Comparison of ENCODE assay signal across 11 cellular contexts in genomic region chr21:33444499-33444898, GRCh38. TPM values are rescaled to one million over a fixed set of nuclear protein-coding genes. Genes with fewer than 3 reads are reported as not detected.
DNase-seq lines count a peak whose midpoint lies in the region; ATAC-seq and TF ChIP-seq lines count a peak whose summit lies in the region.
"Had no signal": no experiment of that assay in that cellular context is flagged by ENCODE, and none has a peak within 500 bp of the region (broad histone marks: within the 10 kb centered on the region; RNA-seq: fewer than 3 reads in every experiment).

No MANE protein-coding gene starts in this region.

- ATAC-seq in gastrocnemius medialis (no peak), GM19463 (IDR thresholded peaks at IDR 0.05; ENCODE audit: unreplicated experiment) (no peak), GM21825 (IDR thresholded peaks at IDR 0.05; ENCODE audit: unreplicated experiment) (no peak)

- H3K27ac ChIP-seq in BLaER1 treated with 17β-estradiol and CSF1 and Interleukin-3, amounts not matched to agents 10 nM and 100 nM = peak overlapping the region in 9 of 11 experiments; percentile 12 to 56 (median 42); a peak in 15 of 22 replicates
- H3K27ac ChIP-seq in gastrocnemius medialis = peak overlapping the region; percentile 17 to 31 (median 28)
- H3K27ac ChIP-seq: SJCRH30 had no signal

- H3K9ac ChIP-seq in BLaER1 treated with 17β-estradiol and CSF1 and Interleukin-3, amounts not matched to agents 10 nM and 100 nM = peak overlapping the region in 9 of 11 experiments; percentile 0 to 47 (median 23); a peak in 8 of 22 replicates

- no peaks in the 10 kb centered on the region for H3K27me3 Mint-ChIP-seq in IgD-negative memory B cell
- H3K27me3 Mint-ChIP-seq in chondrocyte (ENCODE audit: low read depth) = no peaks in the 10 kb centered on the region
- H3K27me3 Mint-ChIP-seq: CD4-positive, alpha-beta memory T cell had no signal

- peaks cover 0 to 19% (median 6%) of the 10 kb centered on the region in 11 experiments; a peak in 11 of 22 replicates for H3K36me3 ChIP-seq in BLaER1 treated with 17β-estradiol and CSF1 and Interleukin-3, amounts not matched to agents 10 nM and 100 nM
- no peaks in the 10 kb centered on the region for H3K36me3 ChIP-seq in gastrocnemius medialis
- H3K36me3 ChIP-seq: SJCRH30 had no signal

- H3K9me3 Mint-ChIP-seq in IgD-negative memory B cell (no peaks in the 10 kb centered on the region), chondrocyte (ENCODE audit: low read depth) (no peaks in the 10 kb centered on the region)
- H3K9me3 Mint-ChIP-seq: CD4-positive, alpha-beta memory T cell had no signal

- DNase-seq in chondrocyte (ENCODE audit: low spot score) (no peak), gastrocnemius medialis (no peak), erythroblast (lab: John Stamatoyannopoulos, UW) (no peak), cerebellar cortex (ENCODE audit: low spot score) (no peak)
- DNase-seq: NCI-H187 treated with DMSO at 0.1 percent for 48 hours had no signal

- peaks cover 48 to 65% (median 56%) of the 10 kb centered on the region in 10 experiments for H3K4me1 ChIP-seq in BLaER1 treated with 17β-estradiol and CSF1 and Interleukin-3, amounts not matched to agents 10 nM and 100 nM
- H3K4me1 ChIP-seq in gastrocnemius medialis = peaks cover 0 to 3% of the 10 kb centered on the region in 2 donors

- H4K20me1 ChIP-seq in BLaER1 treated with 17β-estradiol and CSF1 and Interleukin-3, amounts not matched to agents 10 nM and 100 nM = no peaks in the 10 kb centered on the region; a peak in 1 of 22 replicates

- H3K4me3 Mint-ChIP-seq in IgD-negative memory B cell = no peak overlapping the region
- no peak overlapping the region for H3K4me3 Mint-ChIP-seq in chondrocyte (ENCODE audit: unreplicated experiment)
- H3K4me3 Mint-ChIP-seq: CD4-positive, alpha-beta memory T cell had no signal

- H3K27ac Mint-ChIP-seq in IgD-negative memory B cell (peak overlapping the region; percentile 39 to 59 (median 47)), chondrocyte (ENCODE audit: unreplicated experiment) (peak overlapping the region; percentile 63)

- H3K4me1 Mint-ChIP-seq in IgD-negative memory B cell (peaks cover 30 to 37% (median 32%) of the 10 kb centered on the region in 3 donors), chondrocyte (ENCODE audit: low read depth) (peaks cover 26% of the 10 kb centered on the region)

- H3K4me2 ChIP-seq in BLaER1 treated with 17β-estradiol and CSF1 and Interleukin-3, amounts not matched to agents 10 nM and 100 nM = peak overlapping the region in 6 of 11 experiments; percentile 6 to 46 (median 26); a peak in 8 of 22 replicates

- no peaks in the 10 kb centered on the region for H3K9me3 ChIP-seq in BLaER1 treated with 17β-estradiol and CSF1 and Interleukin-3, amounts not matched to agents 10 nM and 100 nM (replicated peaks in 1 of 11)
- H3K9me3 ChIP-seq in gastrocnemius medialis = no peaks in the 10 kb centered on the region
- H3K9me3 ChIP-seq: SJCRH30 had no signal

- no peaks in the 10 kb centered on the region for H3K27me3 ChIP-seq in BLaER1 treated with 17β-estradiol and CSF1 and Interleukin-3, amounts not matched to agents 10 nM and 100 nM
- no peaks in the 10 kb centered on the region for H3K27me3 ChIP-seq in gastrocnemius medialis
- H3K27me3 ChIP-seq: SJCRH30 had no signal

- in situ Hi-C loops in gastrocnemius medialis (cut with MboI; ENCODE audit: low sequenced_read_pairs in 4 of 4) = loop anchor here in 3 of 4 donors (5.0 to 25.0 kb wide), 5 partner anchors 80 to 507 kb away; no protein-coding TSS in a partner anchor

- intact Hi-C loops in gastrocnemius medialis (cut with DNase I; ENCODE audit: low total_unique reads) = loop anchor here (5.0 kb wide), 1 partner anchor 42 kb away; the partner anchor contains the start of gene IFNGR2

- no peak overlapping the region for H3K4me3 ChIP-seq in BLaER1 treated with 17β-estradiol and CSF1 and Interleukin-3, amounts not matched to agents 10 nM and 100 nM
- no peak overlapping the region for H3K4me3 ChIP-seq in gastrocnemius medialis
- H3K4me3 ChIP-seq: SJCRH30 had no signal

- no peak for TF ChIP-seq POLR2A in gastrocnemius medialis (IDR thresholded peaks at IDR 0.05)
- TF ChIP-seq POLR2A in erythroblast (IDR thresholded peaks at IDR 0.05; ENCODE audit: low read length) = no peak

- TF ChIP-seq CTCF in chondrocyte (IDR thresholded peaks at IDR 0.05) = no peak
- TF ChIP-seq CTCF in gastrocnemius medialis (IDR thresholded peaks at IDR 0.05 in 4 of 5, conservative IDR thresholded peaks at IDR 0.05 in 1 of 5) = no peak

- H3K36me3 Mint-ChIP-seq in IgD-negative memory B cell = peaks cover 11% of the 10 kb centered on the region
- peaks cover 2% of the 10 kb centered on the region for H3K36me3 Mint-ChIP-seq in chondrocyte (ENCODE audit: low read depth)

RNA-seq across cellular contexts. Expression of gene TMEM50B, which starts 35.3 kb away (rescaled TPM):
- polyA plus RNA-seq in IgD-negative memory B cell = 31.9 TPM
- total RNA-seq in chondrocyte = 26.8 to 31.0 TPM (median 28.7 TPM) in 3 replicates
- 10 to 100 TPM; 33.2 to 47.1 (median 44.6) TPM for total RNA-seq in gastrocnemius medialis

RNA-seq across cellular contexts. Expression of gene IFNGR2, which starts 41.3 kb away (rescaled TPM):
- polyA plus RNA-seq in IgD-negative memory B cell = 131 TPM
- total RNA-seq in chondrocyte = 58.1 to 58.4 TPM (median 58.3 TPM) in 3 replicates
- 10 to 100 TPM; 13.9 to 27.6 (median 24.2) TPM for total RNA-seq in gastrocnemius medialis

RNA-seq across cellular contexts. Expression of gene DNAJC28, which starts 47.0 kb away (rescaled TPM):
- 0.21 TPM for polyA plus RNA-seq in IgD-negative memory B cell
- total RNA-seq in chondrocyte = 2.4 to 3.5 TPM (median 2.6 TPM) in 3 replicates
- total RNA-seq in gastrocnemius medialis = 1 to 10 TPM; 1.5 to 3.4 (median 2.5) TPM
